Comparison of ENCODE assay signal across 28 cellular contexts in the genomic region with DNA sequence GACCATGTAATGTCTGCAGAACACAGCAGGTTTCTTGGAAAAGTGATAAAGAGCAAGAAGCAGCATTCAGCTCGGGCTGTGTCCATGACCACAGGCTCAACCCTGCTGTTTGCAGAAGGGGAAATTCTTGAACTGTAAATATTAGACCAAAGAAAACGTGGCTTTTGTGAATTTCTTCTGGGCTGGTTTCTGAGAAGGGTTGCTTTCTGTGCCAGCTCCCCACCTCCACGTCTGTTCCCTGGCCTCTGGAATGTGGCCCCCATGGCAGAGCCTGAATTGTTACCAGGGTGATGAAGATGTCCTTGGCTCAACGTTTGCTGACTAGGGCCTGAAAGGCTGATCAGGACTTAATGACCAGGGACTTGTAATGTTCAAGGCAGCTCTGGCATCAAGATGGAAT.
A peak's percentile ranks its signal among the peaks of the same experiment; 100 is the strongest.
DNase-seq lines count a peak whose midpoint lies in the region; TF ChIP-seq lines count a peak whose summit lies in the region.
"Had no signal": no experiment of that assay in that cellular context is flagged by ENCODE, and none has a peak within 500 bp of the region (broad histone marks: within the 10 kb centered on the region; RNA-seq: fewer than 3 reads in every experiment).

No MANE protein-coding gene starts in this region.

- TF ChIP-seq CTCF in VCaP (conservative IDR thresholded peaks at IDR 0.05) (no peak), choroid plexus epithelial cell (conservative IDR thresholded peaks at IDR 0.05; ENCODE audit: low read depth, low read length) (no peak)

- DNase-seq in choroid plexus epithelial cell (ENCODE audit: low read depth) (peak; percentile 80), midbrain (lab: John Stamatoyannopoulos, UW) (peak; percentile 3), medulla oblongata (ENCODE audit: extremely low spot score) (no peak), NCI-H2196 (lab: John Stamatoyannopoulos, UW; ENCODE audit: unreplicated experiment) (no peak), SW 1271 (lab: John Stamatoyannopoulos, UW) (no peak)
- no peak for DNase-seq in activated CD4-positive, CD25-positive, alpha-beta regulatory T cell (lab: John Stamatoyannopoulos, UW)
- DNase-seq: activated CD4-positive, alpha-beta T cell treated with anti-CD3 and anti-CD28 coated beads, Interleukin-2, amount 50 U/mL, for 1 hour; activated CD8-positive, alpha-beta memory T cell treated with anti-CD3 and anti-CD28 coated beads, Interleukin-2, amount 10 ng/mL, durations not matched to agents 7 days and 5 days; activated naive CD4-positive, alpha-beta T cell; activated T-cell treated with anti-CD3 and anti-CD28 coated beads, Interleukin-2, amount 50 U/mL, for 48 hours; CD4-positive, alpha-beta memory T cell; EL; gastrocnemius medialis; left ventricle myocardium inferior; naive thymus-derived CD4-positive, alpha-beta T cell; NCI-H1436; NCI-H510A treated with DMSO at 0.1 percent for 48 hours; right cardiac atrium; SHP77; stimulated activated CD4-positive, alpha-beta T cell treated with anti-CD3 and anti-CD28 coated beads, Interleukin-12 subunit alpha, Interleukin-12 subunit beta, amount 100 ng/mL, for 4 hours; stimulated activated CD4-positive, alpha-beta T cell treated with anti-CD3 and anti-CD28 coated beads, Interleukin-4, amount 100 ng/mL, for 24 hours; T-helper 9 cell; upper lobe of left lung; WERI-Rb-1 had no signal

- H3K27ac ChIP-seq in VCaP, result peak overlapping the region; percentile 1; the same call in 1 of the 2 replicates
- H3K27ac ChIP-seq: adrenal gland, esophagus muscularis mucosa, gastrocnemius medialis, KMS-11, left ventricle myocardium inferior, upper lobe of left lung, WERI-Rb-1 had no signal

- H3K4me3 ChIP-seq in choroid plexus epithelial cell (ENCODE audit: low read depth, low read length), result no peak overlapping the region
- H3K4me3 ChIP-seq: adrenal gland, esophagus muscularis mucosa, gastrocnemius medialis, left ventricle myocardium inferior, upper lobe of left lung had no signal

Comparison
In these comparisons a context has a peak if more than half of its experiments do, and no peak if none do; other contexts are left out.
1. DNase-seq: peak in choroid plexus epithelial cell (single experiment) and midbrain (single experiment); none in medulla oblongata (single experiment), NCI-H2196 (single experiment), activated CD4-positive, CD25-positive, alpha-beta regulatory T cell (0 of 4) and SW 1271 (0 of 2).